In genomic region chr1:34532113-34532512, GRCh38 we compare ENCODE assay signal across 25 cellular contexts.
DNase-seq lines count a peak whose midpoint lies in the region; ATAC-seq and TF ChIP-seq lines count a peak whose summit lies in the region.
"Had no signal": no experiment of that assay in that cellular context is flagged by ENCODE, and none has a peak within 500 bp of the region (broad histone marks: within the 10 kb centered on the region; RNA-seq: fewer than 3 reads in every experiment).

No MANE protein-coding gene starts in this region.

- peak overlapping the region; percentile 49 for H3K9ac ChIP-seq in OCI-LY3 (ENCODE audit: low read length)

- H3K27me3 ChIP-seq in OCI-LY3 (ENCODE audit: low read depth, low read length): no peaks in the 10 kb centered on the region
- H3K27me3 ChIP-seq: adrenal gland, ovary, right atrium auricular region, transverse colon had no signal

- H3K27ac Mint-ChIP-seq in activated CD8-positive, alpha-beta memory T cell treated with anti-CD3 and anti-CD28 coated beads, Interleukin-2, amount 10 ng/mL, durations not matched to agents 7 days and 5 days: no peak overlapping the region
- no peak overlapping the region for H3K27ac Mint-ChIP-seq in activated naive CD8-positive, alpha-beta T cell treated with anti-CD3 and anti-CD28 coated beads for 36 hours
- H3K27ac Mint-ChIP-seq: CD4-positive, alpha-beta memory T cell; endodermal cell; naive thymus-derived CD4-positive, alpha-beta T cell; stimulated activated naive CD8-positive, alpha-beta T cell treated with anti-CD3 and anti-CD28 coated beads, Interleukin-15, amount 100 ng/mL, for 72 hours had no signal

- ATAC-seq in GM18505 (IDR thresholded peaks at IDR 0.05; ENCODE audit: unreplicated experiment) (no peak), GM19351 (IDR thresholded peaks at IDR 0.05; ENCODE audit: unreplicated experiment) (peak; percentile 57), GM21786 (IDR thresholded peaks at IDR 0.05; ENCODE audit: unreplicated experiment) (peak; percentile 51), GM18520 (IDR thresholded peaks at IDR 0.05; ENCODE audit: unreplicated experiment) (no peak)
- no peak for ATAC-seq in activated CD8-positive, alpha-beta memory T cell treated with anti-CD3 and anti-CD28 coated beads, Interleukin-2, amount 10 ng/mL, durations not matched to agents 7 days and 5 days
- ATAC-seq: left colon; naive thymus-derived CD4-positive, alpha-beta T cell; stimulated activated naive CD8-positive, alpha-beta T cell treated with anti-CD3 and anti-CD28 coated beads, Interleukin-15, amount 100 ng/mL, for 72 hours had no signal

- H3K79me2 ChIP-seq in OCI-LY3 (ENCODE audit: low read length): no peaks in the 10 kb centered on the region

- CTCF ChIA-PET in activated CD8-positive, alpha-beta memory T cell treated with anti-CD3 and anti-CD28 coated beads, Interleukin-2, amount 10 ng/mL, durations not matched to agents 7 days and 5 days (lab: Charles Lee): no interaction called here

- H3K4me3 Mint-ChIP-seq in activated CD8-positive, alpha-beta memory T cell treated with anti-CD3 and anti-CD28 coated beads, Interleukin-2, amount 10 ng/mL, durations not matched to agents 7 days and 5 days: no peak overlapping the region
- no peak overlapping the region for H3K4me3 Mint-ChIP-seq in activated naive CD8-positive, alpha-beta T cell treated with anti-CD3 and anti-CD28 coated beads for 36 hours
- H3K4me3 Mint-ChIP-seq: CD4-positive, alpha-beta memory T cell; endodermal cell; naive thymus-derived CD4-positive, alpha-beta T cell; stimulated activated naive CD8-positive, alpha-beta T cell treated with anti-CD3 and anti-CD28 coated beads, Interleukin-15, amount 100 ng/mL, for 72 hours had no signal

- DNase-seq in activated CD8-positive, alpha-beta memory T cell treated with anti-CD3 and anti-CD28 coated beads, Interleukin-2, amount 10 ng/mL, durations not matched to agents 7 days and 5 days: no peak
- DNase-seq in activated naive CD8-positive, alpha-beta T cell treated with anti-CD3 and anti-CD28 coated beads for 36 hours: no peak
- DNase-seq: activated gamma-delta T cell; adrenal gland; CD4-positive, alpha-beta memory T cell; DMS79; endodermal cell; HCEC 1CT; left colon; naive thymus-derived CD4-positive, alpha-beta T cell; NCI-H1694 treated with DMSO at 0.1 percent for 48 hours; ovary; stimulated activated CD4-positive, alpha-beta T cell treated with anti-CD3 and anti-CD28 coated beads, Interleukin-4, amount 100 ng/mL, for 4 hours; stimulated activated naive CD8-positive, alpha-beta T cell treated with anti-CD3 and anti-CD28 coated beads, Interleukin-15, amount 100 ng/mL, for 72 hours; transverse colon; WERI-Rb-1 had no signal

- peaks cover 72% of the 10 kb centered on the region for H3K4me1 ChIP-seq in OCI-LY3 (ENCODE audit: low read length)
- H3K4me1 ChIP-seq: adrenal gland, breast epithelium, right atrium auricular region, transverse colon had no signal

- peaks cover 15% of the 10 kb centered on the region for H3K27me3 Mint-ChIP-seq in activated CD8-positive, alpha-beta memory T cell treated with anti-CD3 and anti-CD28 coated beads, Interleukin-2, amount 10 ng/mL, durations not matched to agents 7 days and 5 days
- peaks cover 20% of the 10 kb centered on the region for H3K27me3 Mint-ChIP-seq in activated naive CD8-positive, alpha-beta T cell treated with anti-CD3 and anti-CD28 coated beads for 36 hours

- H4K20me1 ChIP-seq in OCI-LY3 (ENCODE audit: insufficient read depth, low read length): no peaks in the 10 kb centered on the region

- H3K4me3 ChIP-seq in OCI-LY3 (ENCODE audit: low read length): peak overlapping the region; percentile 17; the same call in 1 of the 2 replicates
- H3K4me3 ChIP-seq: adrenal gland, breast epithelium, coronary artery, ovary, right atrium auricular region, SK-N-MC, transverse colon had no signal

- TF ChIP-seq CTCF in OCI-LY3 (IDR thresholded peaks at IDR 0.05; ENCODE audit: low read depth, low read length): no peak

- H2AFZ ChIP-seq in OCI-LY3 (ENCODE audit: low read depth, low read length): no peak overlapping the region

- H3K9me3 Mint-ChIP-seq in activated CD8-positive, alpha-beta memory T cell treated with anti-CD3 and anti-CD28 coated beads, Interleukin-2, amount 10 ng/mL, durations not matched to agents 7 days and 5 days (ENCODE audit: low read depth): no peaks in the 10 kb centered on the region
- H3K9me3 Mint-ChIP-seq in activated naive CD8-positive, alpha-beta T cell treated with anti-CD3 and anti-CD28 coated beads for 36 hours: no peaks in the 10 kb centered on the region
- H3K9me3 Mint-ChIP-seq: endodermal cell; stimulated activated naive CD8-positive, alpha-beta T cell treated with anti-CD3 and anti-CD28 coated beads, Interleukin-15, amount 100 ng/mL, for 72 hours had no signal

- TF ChIP-seq POLR2A in GM18505 (IDR thresholded peaks at IDR 0.05; ENCODE audit: borderline replicate concordance, extremely low read depth, insufficient read depth, insufficient read length): peak; percentile 30

- no peaks in the 10 kb centered on the region for H3K36me3 ChIP-seq in OCI-LY3 (replicated peaks; ENCODE audit: low read depth, low read length)
- H3K36me3 ChIP-seq: adrenal gland, breast epithelium, ovary, right atrium auricular region, transverse colon, WERI-Rb-1 had no signal

- no peaks in the 10 kb centered on the region for H3K36me3 Mint-ChIP-seq in activated CD8-positive, alpha-beta memory T cell treated with anti-CD3 and anti-CD28 coated beads, Interleukin-2, amount 10 ng/mL, durations not matched to agents 7 days and 5 days
- H3K36me3 Mint-ChIP-seq in activated naive CD8-positive, alpha-beta T cell treated with anti-CD3 and anti-CD28 coated beads for 36 hours: no peaks in the 10 kb centered on the region
- H3K36me3 Mint-ChIP-seq: CD4-positive, alpha-beta memory T cell had no signal

- no peaks in the 10 kb centered on the region for H3K9me3 ChIP-seq in OCI-LY3 (ENCODE audit: insufficient read depth, low read length)
- H3K9me3 ChIP-seq: adrenal gland, breast epithelium, ovary, right atrium auricular region, transverse colon had no signal

- H3K4me2 ChIP-seq in OCI-LY3 (ENCODE audit: low read length): peak overlapping the region; percentile 67

- no peaks in the 10 kb centered on the region for H3K4me1 Mint-ChIP-seq in activated CD8-positive, alpha-beta memory T cell treated with anti-CD3 and anti-CD28 coated beads, Interleukin-2, amount 10 ng/mL, durations not matched to agents 7 days and 5 days
- no peaks in the 10 kb centered on the region for H3K4me1 Mint-ChIP-seq in activated naive CD8-positive, alpha-beta T cell treated with anti-CD3 and anti-CD28 coated beads for 36 hours
- H3K4me1 Mint-ChIP-seq: CD4-positive, alpha-beta memory T cell; endodermal cell; stimulated activated naive CD8-positive, alpha-beta T cell treated with anti-CD3 and anti-CD28 coated beads, Interleukin-15, amount 100 ng/mL, for 72 hours had no signal

- peak overlapping the region; percentile 97 for H3K27ac ChIP-seq in OCI-LY3 (ENCODE audit: low read length)
- H3K27ac ChIP-seq: adrenal gland, breast epithelium, coronary artery, ovary, right atrium auricular region, SK-N-MC, transverse colon, WERI-Rb-1 had no signal

Comparison
In these comparisons a context has a peak if more than half of its experiments do, and no peak if none do; other contexts are left out.
1. ATAC-seq: peak in GM19351 (single experiment) and GM21786 (single experiment); none in GM18505 (single experiment), activated CD8-positive, alpha-beta memory T cell treated with anti-CD3 and anti-CD28 coated beads, Interleukin-2, amount 10 ng/mL, durations not matched to agents 7 days and 5 days (single experiment) and GM18520 (single experiment).